In the genomic region with DNA sequence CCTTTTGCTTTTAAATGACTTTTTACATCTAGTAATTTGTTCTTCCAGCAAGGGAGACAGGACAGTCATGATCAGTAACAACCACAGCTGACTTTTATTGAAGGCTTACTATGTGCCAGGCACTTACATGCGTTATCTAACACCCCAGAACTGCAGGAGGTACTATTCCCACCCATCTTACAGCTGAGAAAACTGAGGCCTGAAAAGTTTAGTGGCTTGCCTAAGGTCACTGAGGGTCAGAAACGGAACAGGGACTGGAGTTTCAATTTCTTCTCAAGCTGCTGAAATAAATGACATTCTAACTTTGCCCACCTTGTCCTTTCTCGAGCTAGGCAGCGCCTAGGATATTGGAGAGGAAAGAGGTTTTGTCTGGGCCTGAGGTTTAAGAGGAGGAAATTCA, we compare ENCODE assay signal across 19 cellular contexts.
"Had no signal": no experiment of that assay in that cellular context is flagged by ENCODE, and none has a peak within 500 bp of the region (broad histone marks: within the 10 kb centered on the region; RNA-seq: fewer than 3 reads in every experiment).

No MANE protein-coding gene starts in this region.

- ATAC-seq: activated CD4-positive, alpha-beta T cell treated with anti-CD3 and anti-CD28 coated beads for 36 hours; activated T-cell treated with anti-CD3 and anti-CD28 coated beads, Interleukin-2, amount 50 U/mL, for 4 hours; left cardiac atrium; stimulated activated naive CD8-positive, alpha-beta T cell treated with anti-CD3 and anti-CD28 coated beads, Interleukin-15, amount 100 ng/mL, for 72 hours had no signal

- H3K9me3 ChIP-seq: esophagus muscularis mucosa, ovary, prostate gland, tibial artery had no signal

- H3K4me3 Mint-ChIP-seq: activated CD4-positive, alpha-beta T cell treated with anti-CD3 and anti-CD28 coated beads for 36 hours; activated naive CD4-positive, alpha-beta T cell treated with anti-CD3 and anti-CD28 coated beads for 36 hours; activated naive CD8-positive, alpha-beta T cell treated with anti-CD3 and anti-CD28 coated beads, Interleukin-2, amount 10 ng/mL, durations not matched to agents 7 days and 5 days; activated T-cell treated with anti-CD3 and anti-CD28 coated beads, Interleukin-2, amount 50 U/mL, for 4 hours; memory B cell; stimulated activated naive CD8-positive, alpha-beta T cell treated with anti-CD3 and anti-CD28 coated beads, Interleukin-15, amount 100 ng/mL, for 72 hours had no signal

- H3K27ac Mint-ChIP-seq: activated CD4-positive, alpha-beta T cell treated with anti-CD3 and anti-CD28 coated beads for 36 hours; activated naive CD4-positive, alpha-beta T cell treated with anti-CD3 and anti-CD28 coated beads for 36 hours; activated naive CD8-positive, alpha-beta T cell treated with anti-CD3 and anti-CD28 coated beads, Interleukin-2, amount 10 ng/mL, durations not matched to agents 7 days and 5 days; memory B cell had no signal

- H3K36me3 Mint-ChIP-seq: activated naive CD8-positive, alpha-beta T cell treated with anti-CD3 and anti-CD28 coated beads, Interleukin-2, amount 10 ng/mL, durations not matched to agents 7 days and 5 days; memory B cell had no signal

- H3K27me3 ChIP-seq: esophagus muscularis mucosa, ovary, tibial artery had no signal

- H3K4me3 ChIP-seq: coronary artery, esophagus muscularis mucosa, ovary, prostate gland, tibial artery had no signal

- H3K27ac ChIP-seq: coronary artery, esophagus muscularis mucosa, ovary, prostate gland, tibial artery had no signal

- H3K4me1 ChIP-seq: prostate gland, tibial artery had no signal

- H3K27me3 Mint-ChIP-seq: memory B cell had no signal

- H3K36me3 ChIP-seq: ovary, prostate gland had no signal

- DNase-seq: activated CD4-positive, alpha-beta T cell treated with anti-CD3 and anti-CD28 coated beads for 36 hours; activated CD4-positive, alpha-beta T cell treated with anti-CD3 and anti-CD28 coated beads, Interleukin-2, amount 50 U/mL, for 4 hours; activated CD8-positive, alpha-beta memory T cell treated with anti-CD3 and anti-CD28 coated beads, Interleukin-2, amount 50 U/mL, for 48 hours; activated naive CD4-positive, alpha-beta T cell treated with anti-CD3 and anti-CD28 coated beads for 36 hours; activated naive CD8-positive, alpha-beta T cell treated with anti-CD3 and anti-CD28 coated beads, Interleukin-2, amount 10 ng/mL, durations not matched to agents 7 days and 5 days; activated T-cell treated with anti-CD3 and anti-CD28 coated beads, Interleukin-2, amount 50 U/mL, for 4 hours; amniotic stem cell; cerebellar nuclear complex; islet precursor cell; left cardiac atrium; stimulated activated CD4-positive, alpha-beta T cell treated with anti-CD3 and anti-CD28 coated beads, Interleukin-4, amount 100 ng/mL, for 4 hours; stimulated activated naive CD8-positive, alpha-beta T cell treated with anti-CD3 and anti-CD28 coated beads, Interleukin-15, amount 100 ng/mL, for 72 hours; T-helper 9 cell; tibial artery had no signal

- H3K9me3 Mint-ChIP-seq: activated naive CD4-positive, alpha-beta T cell treated with anti-CD3 and anti-CD28 coated beads for 36 hours; activated naive CD8-positive, alpha-beta T cell treated with anti-CD3 and anti-CD28 coated beads, Interleukin-2, amount 10 ng/mL, durations not matched to agents 7 days and 5 days; activated T-cell treated with anti-CD3 and anti-CD28 coated beads, Interleukin-2, amount 50 U/mL, for 4 hours; memory B cell; stimulated activated naive CD8-positive, alpha-beta T cell treated with anti-CD3 and anti-CD28 coated beads, Interleukin-15, amount 100 ng/mL, for 72 hours had no signal
